In genomic region chr22:37016134-37016910, GRCh38 we compare ENCODE assay signal across 1 cellular context.
A peak's percentile ranks its signal among the peaks of the same experiment; 100 is the strongest.
TF ChIP-seq lines count a peak whose summit lies in the region.

No MANE protein-coding gene starts in this region.

TF ChIP-seq in K562, 482 proteins besides CTCF, POLR2A, EP300 and RAD21 (continues in another document):
- no peak for TF ChIP-seq PATZ1 (CRISPR knock-in tag; IDR thresholded peaks at IDR 0.05; ENCODE audit: borderline replicate concordance)
- TF ChIP-seq KDM1A (IDR thresholded peaks at IDR 0.05) = peak; percentile 60 to 87; a peak in 3 of 4 replicates
- TF ChIP-seq CUX1 (CRISPR knock-in tag; IDR thresholded peaks at IDR 0.05) = no peak
- no peak for TF ChIP-seq GATAD2B (IDR thresholded peaks at IDR 0.05; ENCODE audit: borderline replicate concordance)
- no peak for TF ChIP-seq ARID2 (IDR thresholded peaks at IDR 0.05)
- TF ChIP-seq PHF20 (IDR thresholded peaks at IDR 0.05; ENCODE audit: partially characterized antibody) = peak; percentile 37
- no peak for TF ChIP-seq PHF21A (IDR thresholded peaks at IDR 0.05; ENCODE audit: borderline replicate concordance, low read depth)
- TF ChIP-seq FIP1L1 (IDR thresholded peaks at IDR 0.05; ENCODE audit: low read depth, low read length, poor library complexity, severe bottlenecking) = no peak
- no peak for TF ChIP-seq ZC3H4 (CRISPR knock-in tag; IDR thresholded peaks at IDR 0.05; ENCODE audit: borderline replicate concordance)
- peak; percentile 71 for TF ChIP-seq EGR1 (conservative IDR thresholded peaks at IDR 0.05)
- TF ChIP-seq GTF2E2 (tag; IDR thresholded peaks at IDR 0.05) = no peak
- no peak for TF ChIP-seq ZNF12 (CRISPR knock-in tag; IDR thresholded peaks at IDR 0.05)
- TF ChIP-seq ZNF583 (CRISPR knock-in tag; IDR thresholded peaks at IDR 0.05) = no peak
- TF ChIP-seq CEBPZ (IDR thresholded peaks at IDR 0.05; ENCODE audit: borderline replicate concordance, low read depth, low read length) = no peak
- no peak for TF ChIP-seq HDGF (IDR thresholded peaks at IDR 0.05)
- no peak for TF ChIP-seq CCAR2 (IDR thresholded peaks at IDR 0.05; ENCODE audit: low read depth, low read length)
- TF ChIP-seq SRSF7 (optimal IDR thresholded peaks at IDR 0.05; ENCODE audit: low read depth, low read length) = no peak
- TF ChIP-seq MYNN (IDR thresholded peaks at IDR 0.05) = 0 out of 2 replicates have a peak, but pooled peaks have one; percentile 23
- TF ChIP-seq MYNN (CRISPR knock-in tag; IDR thresholded peaks at IDR 0.05) = no peak
- TF ChIP-seq ZNF316 (IDR thresholded peaks at IDR 0.05) = peak; percentile 65
- TF ChIP-seq SREBF2 (CRISPR knock-in tag; IDR thresholded peaks at IDR 0.05) = no peak
- no peak for TF ChIP-seq MIER1 (IDR thresholded peaks at IDR 0.05; ENCODE audit: low read depth)
- no peak for TF ChIP-seq FOXK2 (conservative IDR thresholded peaks at IDR 0.05 in 1 of 2, IDR thresholded peaks at IDR 0.05 in 1 of 2; ENCODE audit: low read depth in 2 of 2)
- no peak for TF ChIP-seq NCOA2 (IDR thresholded peaks at IDR 0.05; ENCODE audit: partially characterized antibody in 2 of 2)
- no peak for TF ChIP-seq MEF2A (IDR thresholded peaks at IDR 0.05; ENCODE audit: control insufficient read depth, low read depth, low read length)
- no peak for TF ChIP-seq SMC3 (conservative IDR thresholded peaks at IDR 0.05; ENCODE audit: insufficient read depth, low read depth, low read length)
- no peak for TF ChIP-seq XRCC3 (IDR thresholded peaks at IDR 0.05)
- TF ChIP-seq ZNF407 (IDR thresholded peaks at IDR 0.05; ENCODE audit: low read depth) = peak; percentile 57; the same call in 1 of the 2 replicates
- no peak for TF ChIP-seq ZNF146 (CRISPR knock-in tag; IDR thresholded peaks at IDR 0.05; ENCODE audit: unreplicated experiment)
- no peak for TF ChIP-seq SRF (CRISPR knock-in tag; IDR thresholded peaks at IDR 0.05)
- no peak for TF ChIP-seq MEF2D (tag; conservative IDR thresholded peaks at IDR 0.05; ENCODE audit: low read depth)
- no peak for TF ChIP-seq TCF7 (IDR thresholded peaks at IDR 0.05; ENCODE audit: borderline replicate concordance)
- TF ChIP-seq ZNF57 (CRISPR knock-in tag; IDR thresholded peaks at IDR 0.05) = no peak
- TF ChIP-seq ZBTB9 (CRISPR knock-in tag; IDR thresholded peaks at IDR 0.05) = no peak
- no peak for TF ChIP-seq SETDB1 (IDR thresholded peaks at IDR 0.05; ENCODE audit: low read length)
- TF ChIP-seq FOXJ2 (tag; IDR thresholded peaks at IDR 0.05) = no peak
- no peak for TF ChIP-seq SAFB (IDR thresholded peaks at IDR 0.05; ENCODE audit: borderline replicate concordance, low read depth, low read length)
- peak; percentile 28; the same call in 1 of the 2 replicates for TF ChIP-seq CXXC5 (CRISPR knock-in tag; IDR thresholded peaks at IDR 0.05)
- no peak for TF ChIP-seq NCOA1 (IDR thresholded peaks at IDR 0.05; ENCODE audit: low read depth)
- TF ChIP-seq PTBP1 (IDR thresholded peaks at IDR 0.05; ENCODE audit: low read depth, low read length) = 0 out of 2 replicates have a peak, but pooled peaks have one; percentile 60
- TF ChIP-seq TOE1 (IDR thresholded peaks at IDR 0.05; ENCODE audit: borderline replicate concordance) = no peak
- no peak for TF ChIP-seq TOE1 (CRISPR knock-in tag; IDR thresholded peaks at IDR 0.05; ENCODE audit: borderline replicate concordance, low read depth)
- TF ChIP-seq RBM25 (IDR thresholded peaks at IDR 0.05; ENCODE audit: low read depth, low read length, severe bottlenecking) = peak; percentile 97
- no peak for TF ChIP-seq ZNF780A (CRISPR knock-in tag; IDR thresholded peaks at IDR 0.05)
- TF ChIP-seq IRF1 (CRISPR knock-in tag; IDR thresholded peaks at IDR 0.05; ENCODE audit: borderline replicate concordance) = no peak
- no peak for TF ChIP-seq CBFB (CRISPR knock-in tag; IDR thresholded peaks at IDR 0.05)
- no peak for TF ChIP-seq HNRNPK (IDR thresholded peaks at IDR 0.05; ENCODE audit: low read depth, low read length, poor library complexity, severe bottlenecking)
- TF ChIP-seq CBX2 (IDR thresholded peaks at IDR 0.05; ENCODE audit: insufficient read depth, low read length, poor library complexity, severe bottlenecking) = no peak
